19 cellular contexts compared by ENCODE assay signal in genomic region chr6:116271309-116271708, GRCh38.
"Had no signal": no experiment of that assay in that cellular context is flagged by ENCODE, and none has a peak within 500 bp of the region (broad histone marks: within the 10 kb centered on the region; RNA-seq: fewer than 3 reads in every experiment).

No MANE protein-coding gene starts in this region.

- H3K4me3 Mint-ChIP-seq: dendritic cell treated with granulocyte-macrophage colony-stimulating factor and Interleukin-4, amounts not matched to agents 40 ng/mL and 50 ng/mL, for 4 days; nephron progenitor cell had no signal

- ATAC-seq: heart left ventricle; left lobe of liver; stimulated activated naive CD8-positive, alpha-beta T cell treated with anti-CD3 and anti-CD28 coated beads, Interleukin-15, Interleukin-2, amounts not matched to agents 100 U/mL and 50 U/mL, for 24 hours had no signal

- H3K4me3 ChIP-seq: heart left ventricle, transverse colon had no signal

- DNase-seq: activated CD4-positive, alpha-beta T cell treated with anti-CD3 and anti-CD28 coated beads for 4 hours; activated CD8-positive, alpha-beta memory T cell treated with anti-CD3 and anti-CD28 coated beads, Interleukin-2, amount 50 U/mL, for 48 hours; activated naive CD4-positive, alpha-beta T cell treated with anti-CD3 and anti-CD28 coated beads, Interleukin-2, amount 50 U/mL, for 16 hours; anterior cingulate cortex; cerebellar nuclear complex; effector memory CD4-positive, alpha-beta T cell; foreskin melanocyte; heart left ventricle; mammary epithelial cell; nephron progenitor cell; occipital lobe; stimulated activated CD4-positive, alpha-beta T cell treated with anti-CD3 and anti-CD28 coated beads, Interleukin-4, amount 100 ng/mL, for 1 hour; stimulated activated naive CD8-positive, alpha-beta T cell treated with anti-CD3 and anti-CD28 coated beads, Interleukin-15, Interleukin-2, amounts not matched to agents 100 U/mL and 50 U/mL, for 24 hours; T-helper 2 cell; transverse colon had no signal

- H3K27me3 Mint-ChIP-seq: dendritic cell treated with granulocyte-macrophage colony-stimulating factor and Interleukin-4, amounts not matched to agents 40 ng/mL and 50 ng/mL, for 4 days had no signal

- H3K27ac ChIP-seq: epithelial cell of prostate, transverse colon had no signal

- H3K27ac Mint-ChIP-seq: activated T-helper 2 cell treated with anti-CD3 and anti-CD28 coated beads, Interferon-gamma antibody, Interleukin-2, Interleukin-4, amounts not matched to agents 10 μg/mL and 5 μg/mL and 100 μg/mL, durations not matched to agents 14 hours and 24 hours and 36 hours; dendritic cell treated with granulocyte-macrophage colony-stimulating factor and Interleukin-4, amounts not matched to agents 40 ng/mL and 50 ng/mL, for 4 days; nephron progenitor cell had no signal

- H3K9me3 ChIP-seq: heart left ventricle, transverse colon had no signal

- H3K9me3 Mint-ChIP-seq: activated T-helper 2 cell treated with anti-CD3 and anti-CD28 coated beads, Interferon-gamma antibody, Interleukin-2, Interleukin-4, amounts not matched to agents 10 μg/mL and 5 μg/mL and 100 μg/mL, durations not matched to agents 14 hours and 24 hours and 36 hours; dendritic cell treated with granulocyte-macrophage colony-stimulating factor and Interleukin-4, amounts not matched to agents 40 ng/mL and 50 ng/mL, for 4 days; nephron progenitor cell had no signal

- H3K27me3 ChIP-seq: heart left ventricle, transverse colon had no signal
